18 cellular contexts compared by ENCODE assay signal in the genomic region with DNA sequence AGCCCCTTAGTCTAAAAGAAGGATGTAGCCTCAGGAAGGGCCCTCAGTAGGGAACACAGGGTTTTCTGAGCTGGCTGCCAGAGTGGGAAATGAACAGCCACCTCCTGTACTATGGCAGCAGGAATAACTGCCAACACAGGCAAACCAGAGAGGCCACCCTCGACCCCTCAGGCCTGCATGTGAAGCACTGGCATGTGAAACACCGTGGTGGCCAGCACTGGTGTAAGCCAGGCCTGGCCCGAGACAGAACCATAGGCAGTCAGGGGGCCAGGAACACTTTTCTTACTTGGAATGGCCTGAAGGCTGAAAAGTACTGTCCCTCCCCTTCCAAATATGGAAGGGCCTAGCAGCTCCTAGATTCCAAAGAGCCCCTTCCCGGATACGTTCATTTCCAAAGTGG. TPM values are rescaled to one million over a fixed set of nuclear protein-coding genes. Genes with fewer than 3 reads are reported as not detected.
DNase-seq lines count a peak whose midpoint lies in the region; ATAC-seq, FAIRE-seq and TF ChIP-seq lines count a peak whose summit lies in the region.
"Had no signal": no experiment of that assay in that cellular context is flagged by ENCODE, and none has a peak within 500 bp of the region (broad histone marks: within the 10 kb centered on the region; RNA-seq: fewer than 3 reads in every experiment).

No MANE protein-coding gene starts in this region.

- DNase-seq in GM23338 (ENCODE audit: low spot score) (no peak), medulla oblongata (ENCODE audit: extremely low spot score) (peak; percentile 64), urothelium cell line (ENCODE audit: low spot score) (no peak), right cardiac atrium (no peak), mesenchymal stem cell (no peak), posterior cingulate gyrus (no peak)
- DNase-seq: CD8-positive, alpha-beta T cell; H7; HFFc6; MM.1S; NCI-H2081; NCI-H446 treated with DMSO at 0.1 percent for 48 hours; NCI-H69; SHP77 had no signal

- H3K9me2 ChIP-seq in GM23338 (ENCODE audit: insufficient read depth), result no peaks in the 10 kb centered on the region

- H3K36me3 Mint-ChIP-seq in GM23338 (ENCODE audit: low read depth) (no peaks in the 10 kb centered on the region; the same call in 2 of the 3 replicates), brain (no peaks in the 10 kb centered on the region)

- H3K4me3 Mint-ChIP-seq in GM23338 (no peak overlapping the region), brain (peak overlapping the region in 1 of 5 experiments; percentile 58)
- H3K4me3 Mint-ChIP-seq: CD8-positive, alpha-beta T cell; HFFc6 had no signal

- no peak overlapping the region for H4K91ac ChIP-seq in mesenchymal stem cell (ENCODE audit: low read length)

- 63% methylated on average over 5 of the region's 5 CpGs for WGBS in right cardiac atrium
- WGBS in mesenchymal stem cell, result 79% methylated on average over 3 of the region's 5 CpGs

- no peak overlapping the region for H2BK5ac ChIP-seq in mesenchymal stem cell (ENCODE audit: low read depth, low read length, poor library complexity, severe bottlenecking)

- H3K79me2 ChIP-seq in GM23338 (replicated peaks; ENCODE audit: insufficient read depth), result 0 out of 2 replicates have a peak, but pooled peaks cover 4% of the 10 kb centered on the region

- no peaks in the 10 kb centered on the region; the same call in 1 of the 2 replicates for H4K20me1 ChIP-seq in GM23338 (replicated peaks; ENCODE audit: insufficient read depth)

- H2BK15ac ChIP-seq in mesenchymal stem cell (ENCODE audit: low read depth, poor library complexity, severe bottlenecking), result no peak overlapping the region

- H2AK5ac ChIP-seq in mesenchymal stem cell (ENCODE audit: low read length, severe bottlenecking), result no peak overlapping the region

- peak overlapping the region in 1 of 2 experiments; percentile 48 for H2BK12ac ChIP-seq in mesenchymal stem cell (ENCODE audit: low read length in 2 of 2)

- peak overlapping the region in 1 of 2 experiments; percentile 15 for H3K14ac ChIP-seq in mesenchymal stem cell (ENCODE audit: low read length in 2 of 2)

- no peak overlapping the region for H2AFZ ChIP-seq in GM23338
- no peak overlapping the region for H2AFZ ChIP-seq in mesenchymal stem cell (ENCODE audit: low read depth, low read length)

- no peak overlapping the region for H4K8ac ChIP-seq in mesenchymal stem cell (ENCODE audit: low read length)

- ATAC-seq in GM23338 (no peak), right cardiac atrium (no peak)
- ATAC-seq: CD8-positive, alpha-beta T cell had no signal

- H3K4me1 Mint-ChIP-seq in GM23338 (peaks cover 5% of the 10 kb centered on the region; the same call in 2 of the 3 replicates), brain (peaks cover 23% of the 10 kb centered on the region)

- peaks cover 6% of the 10 kb centered on the region for H3K27me3 Mint-ChIP-seq in GM23338 (ENCODE audit: insufficient read depth, low read depth, poor library complexity)
- H3K27me3 Mint-ChIP-seq in brain, result no peaks in the 10 kb centered on the region

- TF ChIP-seq CTCF in GM23338 (conservative IDR thresholded peaks at IDR 0.05; ENCODE audit: low read depth in 2 of 2), result no peak
- TF ChIP-seq CTCF in brain (conservative IDR thresholded peaks at IDR 0.05), result no peak

- H3K4me2 ChIP-seq in GM23338 (no peak overlapping the region), mesenchymal stem cell (ENCODE audit: low read length, poor library complexity, severe bottlenecking) (no peak overlapping the region)

- peaks cover 15% of the 10 kb centered on the region for H3K79me1 ChIP-seq in mesenchymal stem cell (replicated peaks; ENCODE audit: low read length, poor library complexity, severe bottlenecking)

- peak overlapping the region; percentile 30; the same call in 1 of the 2 replicates for H3K27ac Mint-ChIP-seq in GM23338
- peak overlapping the region; percentile 24 to 96 (median 92) for H3K27ac Mint-ChIP-seq in brain
- H3K27ac Mint-ChIP-seq: CD8-positive, alpha-beta T cell; HFFc6 had no signal

- no peak overlapping the region for H3K4me3 ChIP-seq in GM23338
- H3K4me3 ChIP-seq in right cardiac atrium (ENCODE audit: low read length), result no peak overlapping the region
- H3K4me3 ChIP-seq in mesenchymal stem cell (ENCODE audit: insufficient read depth in 1 of 2, low read depth in 1 of 2, low read length in 2 of 2), result peak overlapping the region in 1 of 2 experiments; percentile 7
- H3K4me3 ChIP-seq: BLaER1 treated with 17β-estradiol and CSF1 and Interleukin-3, amounts not matched to agents 10 nM and 100 nM; SK-N-MC had no signal

- H3K4me1 ChIP-seq in GM23338 (ENCODE audit: insufficient read depth) (no peaks in the 10 kb centered on the region), right cardiac atrium (ENCODE audit: control insufficient read depth, insufficient read depth, low read length) (no peaks in the 10 kb centered on the region), mesenchymal stem cell (ENCODE audit: control insufficient read depth, insufficient read depth, low read depth, low read length) (peaks cover 8% of the 10 kb centered on the region)

- H3K9me3 Mint-ChIP-seq in GM23338 (no peaks in the 10 kb centered on the region), brain (no peaks in the 10 kb centered on the region)
- H3K9me3 Mint-ChIP-seq: CD8-positive, alpha-beta T cell; HFFc6 had no signal

- H3K36me3 ChIP-seq in GM23338 (ENCODE audit: insufficient read depth) (no peaks in the 10 kb centered on the region), mesenchymal stem cell (ENCODE audit: control insufficient read depth in 1 of 2, insufficient read depth in 2 of 2, low read depth in 1 of 2, low read length in 2 of 2) (peaks cover 11 to 13% of the 10 kb centered on the region in 2 experiments)

- H3K9ac ChIP-seq in mesenchymal stem cell (ENCODE audit: low read length), result no peak overlapping the region

- no peaks in the 10 kb centered on the region for H3F3A ChIP-seq in GM23338 (replicated peaks; ENCODE audit: low read depth)

- H3K18ac ChIP-seq in mesenchymal stem cell (ENCODE audit: low read depth in 1 of 2, low read length in 2 of 2), result no peak overlapping the region

- no peak overlapping the region for H3K4ac ChIP-seq in mesenchymal stem cell (ENCODE audit: low read depth in 1 of 2, low read length in 2 of 2)

- H3K9me3 ChIP-seq in right cardiac atrium (ENCODE audit: control insufficient read depth, low read length) (no peaks in the 10 kb centered on the region), mesenchymal stem cell (ENCODE audit: control insufficient read depth, low read length) (no peaks in the 10 kb centered on the region)
- H3K9me3 ChIP-seq: BLaER1 treated with 17β-estradiol and CSF1 and Interleukin-3, amounts not matched to agents 10 nM and 100 nM had no signal

- intact Hi-C loops in right cardiac atrium (cut with DNase I) (no loop called here), posterior cingulate gyrus (cut with DNase I) (no loop called here)

- peak; percentile 61 for FAIRE-seq in urothelium cell line (lab: Jason Lieb, UNC)

- no peak overlapping the region for H2BK120ac ChIP-seq in mesenchymal stem cell (ENCODE audit: low read depth, low read length)

- no peaks in the 10 kb centered on the region for H3K27me3 ChIP-seq in GM23338 (ENCODE audit: insufficient read depth)
- H3K27me3 ChIP-seq in right cardiac atrium (ENCODE audit: control insufficient read depth, insufficient read depth), result no peaks in the 10 kb centered on the region
- no peaks in the 10 kb centered on the region for H3K27me3 ChIP-seq in mesenchymal stem cell (ENCODE audit: control insufficient read depth in 1 of 2, insufficient read depth in 1 of 2, low read length in 2 of 2)
- H3K27me3 ChIP-seq: BLaER1 treated with 17β-estradiol and CSF1 and Interleukin-3, amounts not matched to agents 10 nM and 100 nM had no signal

- no peak overlapping the region for H3K27ac ChIP-seq in GM23338 (ENCODE audit: low read depth)
- H3K27ac ChIP-seq in right cardiac atrium (ENCODE audit: low read length), result no peak overlapping the region
- no peak overlapping the region for H3K27ac ChIP-seq in mesenchymal stem cell (ENCODE audit: low read length, poor library complexity, severe bottlenecking)
- H3K27ac ChIP-seq: BLaER1 treated with 17β-estradiol and CSF1 and Interleukin-3, amounts not matched to agents 10 nM and 100 nM; HL-60; SK-N-MC had no signal

- no peak overlapping the region for H3K23ac ChIP-seq in mesenchymal stem cell (ENCODE audit: low read length in 2 of 2)

TF ChIP-seq in GM23338, 12 proteins besides CTCF, POLR2A, EP300 and RAD21 (continues in another document):
- TF ChIP-seq ZNF114 (CRISPR knock-in tag; IDR thresholded peaks at IDR 0.05), result no peak
- TF ChIP-seq, protein P1, sequence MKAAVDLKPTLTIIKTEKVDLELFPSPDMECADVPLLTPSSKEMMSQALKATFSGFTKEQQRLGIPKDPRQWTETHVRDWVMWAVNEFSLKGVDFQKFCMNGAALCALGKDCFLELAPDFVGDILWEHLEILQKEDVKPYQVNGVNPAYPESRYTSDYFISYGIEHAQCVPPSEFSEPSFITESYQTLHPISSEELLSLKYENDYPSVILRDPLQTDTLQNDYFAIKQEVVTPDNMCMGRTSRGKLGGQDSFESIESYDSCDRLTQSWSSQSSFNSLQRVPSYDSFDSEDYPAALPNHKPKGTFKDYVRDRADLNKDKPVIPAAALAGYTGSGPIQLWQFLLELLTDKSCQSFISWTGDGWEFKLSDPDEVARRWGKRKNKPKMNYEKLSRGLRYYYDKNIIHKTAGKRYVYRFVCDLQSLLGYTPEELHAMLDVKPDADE (IDR thresholded peaks at IDR 0.05), result no peak

RNA-seq across cellular contexts. Expression of a gene that starts 28.2 kb away (rescaled TPM):
- 25.8 and 26.3 TPM in 2 replicates for total RNA-seq in GM23338 (2014; rRNA removed; shearing (Covaris generic))
- polyA plus RNA-seq in GM23338 (2016; fragmentation: Nextera tagmentation; extraction: Ambion mirVana), result 23.6 and 25.4 TPM in 2 replicates
- polyA plus RNA-seq in brain (ENCODE audit: insufficient read depth, low read depth, low replicate concordance), result 42.2 TPM
- 10 to 100 TPM; 10.1 to 12.1 (median 10.8) TPM for total RNA-seq in right cardiac atrium
- polyA plus RNA-seq in right cardiac atrium, result 7.6 TPM
- polyA plus RNA-seq in mesenchymal stem cell (2013, experiment 1 of 2), result 9.9 TPM
- polyA plus RNA-seq in mesenchymal stem cell (2013, experiment 2 of 2), result 9.8 TPM
